23 cellular contexts compared by ENCODE assay signal in the genomic region with DNA sequence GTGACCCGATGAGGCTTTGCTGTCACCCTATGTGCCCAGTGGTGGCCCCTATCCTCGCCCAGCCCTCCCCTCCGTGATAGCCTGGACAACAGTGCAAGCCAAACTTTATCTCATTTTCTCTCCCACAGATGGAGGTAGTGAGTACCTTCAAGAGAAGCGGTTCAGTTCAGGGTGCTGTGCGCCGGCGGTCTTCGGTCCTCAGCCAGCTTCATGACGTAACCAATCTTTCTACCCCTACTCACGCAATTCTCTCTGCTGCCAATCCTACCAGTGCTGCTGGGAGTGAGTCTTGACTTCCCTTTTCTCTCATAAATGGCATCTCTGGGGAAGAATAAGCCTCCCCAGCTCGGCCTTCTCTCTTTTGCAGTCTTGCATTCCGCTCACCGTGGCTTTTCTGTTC. TPM values are rescaled to one million over a fixed set of nuclear protein-coding genes. Genes with fewer than 3 reads are reported as not detected.
"Had no signal": no experiment of that assay in that cellular context is flagged by ENCODE, and none has a peak within 500 bp of the region (broad histone marks: within the 10 kb centered on the region; RNA-seq: fewer than 3 reads in every experiment).

No MANE protein-coding gene starts in this region.

- H3K36me3 ChIP-seq: esophagus muscularis mucosa, ovary, stomach, suprapubic skin, tibial nerve had no signal

- H3K4me1 ChIP-seq: esophagus muscularis mucosa, stomach, suprapubic skin, tibial nerve had no signal

- H3K4me3 ChIP-seq: coronary artery, esophagus muscularis mucosa, ovary, skin epidermis, stomach, suprapubic skin, tibial nerve had no signal

- DNase-seq: activated CD4-positive, alpha-beta T cell treated with anti-CD3 and anti-CD28 coated beads for 48 hours; activated CD8-positive, alpha-beta memory T cell treated with anti-CD3 and anti-CD28 coated beads, Interleukin-2, amount 10 ng/mL, durations not matched to agents 7 days and 5 days; activated CD8-positive, alpha-beta T cell treated with anti-CD3 and anti-CD28 coated beads for 36 hours; activated gamma-delta T cell; activated naive CD4-positive, alpha-beta T cell treated with anti-CD3 and anti-CD28 coated beads, Interleukin-2, amount 50 U/mL, for 16 hours; activated naive CD8-positive, alpha-beta T cell treated with anti-CD3 and anti-CD28 coated beads, Interleukin-2, amount 50 U/mL, for 24 hours; activated T-cell treated with anti-CD3 and anti-CD28 coated beads for 4 hours; cerebellar nuclear complex; hypothalamus; left cardiac atrium; midbrain; natural killer cell; ovary; stimulated activated CD4-positive, alpha-beta T cell treated with anti-CD3 and anti-CD28 coated beads, Interleukin-2, amount 100 ng/mL, for 24 hours; stomach had no signal

- H3K27me3 ChIP-seq: ovary, suprapubic skin had no signal

- H3K27ac ChIP-seq: coronary artery, esophagus muscularis mucosa, ovary, skin epidermis, stomach, suprapubic skin, tibial nerve had no signal

- H3K9me3 ChIP-seq: esophagus muscularis mucosa, ovary, stomach, suprapubic skin, tibial nerve had no signal

RNA-seq across cellular contexts. Expression of a gene that starts 52.0 kb away (rescaled TPM):
- total RNA-seq: activated CD8-positive, alpha-beta memory T cell treated with anti-CD3 and anti-CD28 coated beads, Interleukin-2, amount 10 ng/mL, durations not matched to agents 7 days and 5 days; activated CD8-positive, alpha-beta T cell treated with anti-CD3 and anti-CD28 coated beads for 36 hours; liver; natural killer cell; pulmonary artery endothelial cell; right cardiac atrium; suprapubic skin; tibial nerve had no signal
- polyA plus RNA-seq: liver had no signal
